8 cellular contexts compared by ENCODE assay signal in genomic region chr9:33076360-33077004, GRCh38.
DNase-seq lines count a peak whose midpoint lies in the region; ATAC-seq lines count a peak whose summit lies in the region.

Gene SMU1 (minus strand): TSS chr9:33076674. CDS start chr9:33076608, 66 bp downstream.

- peaks cover 33 to 35% (median 34%) of the 10 kb centered on the region in 11 experiments for H3K36me3 ChIP-seq in BLaER1 treated with 17β-estradiol and CSF1 and Interleukin-3, amounts not matched to agents 10 nM and 100 nM

- H3K4me1 ChIP-seq in BLaER1 treated with 17β-estradiol and CSF1 and Interleukin-3, amounts not matched to agents 10 nM and 100 nM, result peaks cover 28 to 43% (median 35%) of the 10 kb centered on the region in 10 experiments

- DNase-seq in NCI-H748 (lab: John Stamatoyannopoulos, UW; ENCODE audit: unreplicated experiment) (peak; percentile 98), dedifferentiated amniotic fluid mesenchymal stem cell (ENCODE audit: extremely low spot score) (peak; percentile 95), left kidney (ENCODE audit: low read depth, low spot score) (peak; percentile 99)
- peak; percentile 92 for DNase-seq in activated CD4-positive, alpha-beta T cell treated with anti-CD3 and anti-CD28 coated beads, Interleukin-2, amount 50 U/mL, for 1 hour
- peak; percentile 94 for DNase-seq in stimulated activated CD4-positive, alpha-beta T cell treated with anti-CD3 and anti-CD28 coated beads, Interleukin-2, amount 100 ng/mL, for 24 hours

- H4K20me1 ChIP-seq in BLaER1 treated with 17β-estradiol and CSF1 and Interleukin-3, amounts not matched to agents 10 nM and 100 nM, result peaks cover 4 to 48% (median 20%) of the 10 kb centered on the region in 11 experiments; a peak in 16 of 22 replicates

- H3K27me3 ChIP-seq in BLaER1 treated with 17β-estradiol and CSF1 and Interleukin-3, amounts not matched to agents 10 nM and 100 nM, result no peaks in the 10 kb centered on the region

- H3K9ac ChIP-seq in BLaER1 treated with 17β-estradiol and CSF1 and Interleukin-3, amounts not matched to agents 10 nM and 100 nM, result peak within 1 kb of the TSS; percentile 90 to 98 (median 94)

- ATAC-seq in GM19351 (IDR thresholded peaks at IDR 0.05; ENCODE audit: unreplicated experiment) (peak; percentile 99), HG03521 (IDR thresholded peaks at IDR 0.05; ENCODE audit: unreplicated experiment) (peak; percentile 99)

- H3K4me3 ChIP-seq in BLaER1 treated with 17β-estradiol and CSF1 and Interleukin-3, amounts not matched to agents 10 nM and 100 nM, result peak within 1 kb of the TSS; percentile 73 to 96 (median 84)

- peak within 1 kb of the TSS; percentile 83 to 94 (median 89) for H3K27ac ChIP-seq in BLaER1 treated with 17β-estradiol and CSF1 and Interleukin-3, amounts not matched to agents 10 nM and 100 nM

- H3K4me2 ChIP-seq in BLaER1 treated with 17β-estradiol and CSF1 and Interleukin-3, amounts not matched to agents 10 nM and 100 nM, result peak within 1 kb of the TSS; percentile 81 to 99 (median 93)

- no peaks in the 10 kb centered on the region for H3K9me3 ChIP-seq in BLaER1 treated with 17β-estradiol and CSF1 and Interleukin-3, amounts not matched to agents 10 nM and 100 nM (replicated peaks in 1 of 11)

Comparison
In these comparisons a context has a peak if more than half of its experiments do, and no peak if none do; other contexts are left out.
1. Peak in every context shown above with its lines: DNase-seq, ATAC-seq, H3K4me3 ChIP-seq and H3K27ac ChIP-seq.